In genomic region chrX:151773434-151773833, GRCh38 we compare ENCODE assay signal across 28 cellular contexts. TPM values are rescaled to one million over a fixed set of nuclear protein-coding genes. Genes with fewer than 3 reads are reported as not detected.
"Had no signal": no experiment of that assay in that cellular context is flagged by ENCODE, and none has a peak within 500 bp of the region (broad histone marks: within the 10 kb centered on the region; RNA-seq: fewer than 3 reads in every experiment).

No MANE protein-coding gene starts in this region.

- H3K4me1 ChIP-seq: adrenal gland, ascending aorta, gastroesophageal sphincter, lower lobe of right lung, tibial artery had no signal

- H3K9me3 ChIP-seq: adrenal gland, ascending aorta, esophagus squamous epithelium, gastroesophageal sphincter, lower lobe of right lung, tibial artery had no signal

- ATAC-seq: activated CD8-positive, alpha-beta T cell treated with anti-CD3 and anti-CD28 coated beads, Interleukin-2, amount 10 ng/mL, durations not matched to agents 7 days and 5 days; gastroesophageal sphincter; lower lobe of right lung; sciatic nerve; stimulated activated effector memory CD8-positive, alpha-beta T cell treated with anti-CD3 and anti-CD28 coated beads, Interleukin-12 subunit alpha, Interleukin-12 subunit beta, amount 100 ng/mL, for 72 hours; stimulated activated naive CD8-positive, alpha-beta T cell treated with anti-CD3 and anti-CD28 coated beads, Interleukin-15, amount 100 ng/mL, for 72 hours had no signal

- DNase-seq: activated CD4-positive, alpha-beta T cell treated with anti-CD3 and anti-CD28 coated beads for 1 hour; activated CD4-positive, alpha-beta T cell treated with anti-CD3 and anti-CD28 coated beads, Interleukin-2, amount 50 U/mL, for 1 hour; activated CD8-positive, alpha-beta T cell treated with anti-CD3 and anti-CD28 coated beads, Interleukin-2, amount 10 ng/mL, durations not matched to agents 7 days and 5 days; activated naive CD4-positive, alpha-beta T cell; adrenal gland; brain microvascular endothelial cell; caudate nucleus; dorsolateral prefrontal cortex; esophagus squamous epithelium; head of caudate nucleus; hypothalamus; kidney; lower lobe of right lung; naive B cell; nucleus accumbens; small intestine; stimulated activated CD4-positive, alpha-beta T cell treated with anti-CD3 and anti-CD28 coated beads, Interleukin-2, amount 100 ng/mL, for 24 hours; stimulated activated naive CD8-positive, alpha-beta T cell treated with anti-CD3 and anti-CD28 coated beads, Interleukin-15, amount 100 ng/mL, for 72 hours; T-helper 2 cell; tibial artery had no signal

- H3K36me3 ChIP-seq: adrenal gland, ascending aorta, brain microvascular endothelial cell, esophagus squamous epithelium, gastroesophageal sphincter, lower lobe of right lung, tibial artery had no signal

- H3K27ac ChIP-seq: adrenal gland, ascending aorta, brain microvascular endothelial cell, dorsolateral prefrontal cortex, esophagus squamous epithelium, gastroesophageal sphincter, lower lobe of right lung, tibial artery had no signal

- H3K27me3 ChIP-seq: adrenal gland, ascending aorta, brain microvascular endothelial cell, esophagus squamous epithelium, gastroesophageal sphincter, tibial artery had no signal

- H3K4me3 ChIP-seq: adrenal gland, ascending aorta, dorsolateral prefrontal cortex, esophagus squamous epithelium, gastroesophageal sphincter, lower lobe of right lung, tibial artery had no signal

RNA-seq across cellular contexts. Expression of gene CNGA2, which starts 38.9 kb away (rescaled TPM):
- total RNA-seq: activated CD8-positive, alpha-beta T cell treated with anti-CD3 and anti-CD28 coated beads, Interleukin-2, amount 10 ng/mL, durations not matched to agents 7 days and 5 days; activated T-helper 2 cell treated with anti-CD3 and anti-CD28 coated beads, Interferon-gamma antibody, Interleukin-2, Interleukin-4, amounts not matched to agents 10 μg/mL and 5 μg/mL and 100 μg/mL, durations not matched to agents 14 hours and 24 hours and 36 hours; adrenal gland; ascending aorta; dorsolateral prefrontal cortex; esophagus squamous epithelium; gastroesophageal sphincter; kidney; lower lobe of right lung; mesenteric fat pad; mucosa of gallbladder; sciatic nerve; urinary bladder had no signal

RNA-seq across cellular contexts. Expression of gene FATE1, which starts 57.6 kb away (rescaled TPM):
- total RNA-seq: activated CD8-positive, alpha-beta T cell treated with anti-CD3 and anti-CD28 coated beads, Interleukin-2, amount 10 ng/mL, durations not matched to agents 7 days and 5 days; activated T-helper 2 cell treated with anti-CD3 and anti-CD28 coated beads, Interferon-gamma antibody, Interleukin-2, Interleukin-4, amounts not matched to agents 10 μg/mL and 5 μg/mL and 100 μg/mL, durations not matched to agents 14 hours and 24 hours and 36 hours; ascending aorta; esophagus squamous epithelium; kidney; lower lobe of right lung; mesenteric fat pad; urinary bladder had no signal
